13 cellular contexts compared by ENCODE assay signal in genomic region chr18:54777118-54777791, GRCh38. TPM values are rescaled to one million over a fixed set of nuclear protein-coding genes. Genes with fewer than 3 reads are reported as not detected.
DNase-seq lines count a peak whose midpoint lies in the region; ATAC-seq and TF ChIP-seq lines count a peak whose summit lies in the region.
"Had no signal": no experiment of that assay in that cellular context is flagged by ENCODE, and none has a peak within 500 bp of the region (broad histone marks: within the 10 kb centered on the region; RNA-seq: fewer than 3 reads in every experiment).

No MANE protein-coding gene starts in this region.

- H3K4me3 ChIP-seq in RWPE2 (ENCODE audit: severe bottlenecking) (no peak overlapping the region), neural progenitor cell (no peak overlapping the region), coronary artery (no peak overlapping the region)

- no peak overlapping the region for H3K27ac Mint-ChIP-seq in neural progenitor cell
- H3K27ac Mint-ChIP-seq: activated CD4-positive, alpha-beta memory T cell treated with anti-CD3 and anti-CD28 coated beads, Interleukin-2, amount 10 ng/mL, durations not matched to agents 7 days and 5 days; activated naive CD8-positive, alpha-beta T cell treated with anti-CD3 and anti-CD28 coated beads, Interleukin-2, amount 10 ng/mL, durations not matched to agents 7 days and 5 days had no signal

- H3K36me3 Mint-ChIP-seq in neural progenitor cell, result no peaks in the 10 kb centered on the region
- H3K36me3 Mint-ChIP-seq: activated naive CD8-positive, alpha-beta T cell treated with anti-CD3 and anti-CD28 coated beads, Interleukin-2, amount 10 ng/mL, durations not matched to agents 7 days and 5 days had no signal

- H3K27me3 Mint-ChIP-seq in neural progenitor cell (ENCODE audit: insufficient read depth, low read depth), result peaks cover 9% of the 10 kb centered on the region
- H3K27me3 Mint-ChIP-seq: activated CD4-positive, alpha-beta memory T cell treated with anti-CD3 and anti-CD28 coated beads, Interleukin-2, amount 10 ng/mL, durations not matched to agents 7 days and 5 days had no signal

- peaks cover 37% of the 10 kb centered on the region for H3K4me1 ChIP-seq in RWPE2 (ENCODE audit: insufficient read depth, poor library complexity, severe bottlenecking)
- H3K4me1 ChIP-seq in neural progenitor cell, result no peaks in the 10 kb centered on the region

- no peaks in the 10 kb centered on the region for H4K20me1 ChIP-seq in neural progenitor cell (ENCODE audit: low read depth)

- no peaks in the 10 kb centered on the region for H3K79me2 ChIP-seq in neural progenitor cell (ENCODE audit: low read depth)

- peaks cover 6% of the 10 kb centered on the region for H3K4me1 Mint-ChIP-seq in neural progenitor cell

- H3K4me3 Mint-ChIP-seq in neural progenitor cell, result no peak overlapping the region
- H3K4me3 Mint-ChIP-seq: activated CD4-positive, alpha-beta memory T cell treated with anti-CD3 and anti-CD28 coated beads, Interleukin-2, amount 10 ng/mL, durations not matched to agents 7 days and 5 days; activated naive CD8-positive, alpha-beta T cell treated with anti-CD3 and anti-CD28 coated beads, Interleukin-2, amount 10 ng/mL, durations not matched to agents 7 days and 5 days had no signal

- H3F3A ChIP-seq in neural progenitor cell (ENCODE audit: low read depth), result no peaks in the 10 kb centered on the region

- H3K9ac ChIP-seq in neural progenitor cell, result no peak overlapping the region

- peak overlapping the region; percentile 14 for H2AFZ ChIP-seq in neural progenitor cell (replicated peaks)

- TF ChIP-seq CTCF in RWPE2 (IDR thresholded peaks at IDR 0.05; ENCODE audit: poor library complexity, severe bottlenecking), result no peak
- TF ChIP-seq CTCF in neural progenitor cell (IDR thresholded peaks at IDR 0.05), result no peak
- no peak for TF ChIP-seq CTCF in coronary artery (IDR thresholded peaks at IDR 0.05)

- no peak for DNase-seq in RWPE2 (ENCODE audit: low spot score)
- DNase-seq in neural progenitor cell (ENCODE audit: low spot score), result no peak
- DNase-seq in coronary artery (ENCODE audit: low spot score), result no peak
- DNase-seq in NCI-H446 treated with DMSO at 0.1 percent for 48 hours (lab: John Stamatoyannopoulos, UW), result no peak
- DNase-seq in T-helper 1 cell, result no peak
- no peak for DNase-seq in NCI-H187 (lab: John Stamatoyannopoulos, UW)
- DNase-seq: activated CD4-positive, alpha-beta memory T cell treated with anti-CD3 and anti-CD28 coated beads, Interleukin-2, amount 10 ng/mL, durations not matched to agents 7 days and 5 days; activated naive CD8-positive, alpha-beta T cell treated with anti-CD3 and anti-CD28 coated beads, Interleukin-2, amount 10 ng/mL, durations not matched to agents 7 days and 5 days; DMS 273 treated with DMSO at 0.1 percent for 48 hours; NCI-H526 treated with DMSO at 0.1 percent for 48 hours; nucleus accumbens had no signal

- ATAC-seq in GM18861 (IDR thresholded peaks at IDR 0.05; ENCODE audit: unreplicated experiment), result peak; percentile 67
- ATAC-seq in HG02588 (IDR thresholded peaks at IDR 0.05; ENCODE audit: unreplicated experiment), result peak; percentile 47
- ATAC-seq in RWPE2 (ENCODE audit: low read depth), result no peak

- H3K9me3 ChIP-seq in RWPE2 (ENCODE audit: severe bottlenecking) (no peaks in the 10 kb centered on the region), neural progenitor cell (ENCODE audit: low read depth) (no peaks in the 10 kb centered on the region)

- H3K27me3 ChIP-seq in RWPE2 (ENCODE audit: insufficient read depth, poor library complexity, severe bottlenecking), result no peaks in the 10 kb centered on the region
- H3K27me3 ChIP-seq in neural progenitor cell, result no peaks in the 10 kb centered on the region

- H3K4me2 ChIP-seq in neural progenitor cell, result no peak overlapping the region

- no peaks in the 10 kb centered on the region for H3K36me3 ChIP-seq in RWPE2 (ENCODE audit: low read depth)
- H3K36me3 ChIP-seq in neural progenitor cell, result no peaks in the 10 kb centered on the region

- H3K9me3 Mint-ChIP-seq in neural progenitor cell, result no peaks in the 10 kb centered on the region
- H3K9me3 Mint-ChIP-seq: activated CD4-positive, alpha-beta memory T cell treated with anti-CD3 and anti-CD28 coated beads, Interleukin-2, amount 10 ng/mL, durations not matched to agents 7 days and 5 days had no signal

- peak overlapping the region; percentile 93 for H3K27ac ChIP-seq in RWPE2 (ENCODE audit: poor library complexity, severe bottlenecking)
- H3K27ac ChIP-seq in neural progenitor cell, result no peak overlapping the region
- H3K27ac ChIP-seq in coronary artery, result no peak overlapping the region

RNA-seq across cellular contexts. Expression of gene RAB27B, which starts 51.0 kb away (rescaled TPM):
- total RNA-seq in neural progenitor cell (ENCODE audit: low replicate concordance), result 0.43 and 5.0 TPM in 2 replicates
